Comparison of ENCODE assay signal across 27 cellular contexts in the genomic region with DNA sequence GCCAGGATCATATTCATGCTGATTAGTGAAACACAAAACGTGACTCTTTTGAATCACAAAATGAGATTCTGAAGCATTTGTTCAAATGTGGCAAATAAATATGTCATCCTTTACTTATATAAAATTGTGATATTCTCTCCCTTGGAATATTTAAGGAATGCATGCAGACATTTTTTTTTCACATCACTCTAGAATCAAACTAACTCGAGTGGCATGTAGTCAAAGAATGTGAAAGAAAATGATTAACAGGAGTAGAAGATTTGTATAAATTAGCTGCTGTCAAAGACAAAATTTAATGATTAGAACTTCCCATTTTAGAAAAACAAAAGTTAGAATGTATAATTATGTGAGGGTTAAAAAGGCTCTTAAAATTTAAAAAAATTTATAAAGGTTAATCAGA.
"Had no signal": no experiment of that assay in that cellular context is flagged by ENCODE, and none has a peak within 500 bp of the region (broad histone marks: within the 10 kb centered on the region; RNA-seq: fewer than 3 reads in every experiment).

No MANE protein-coding gene starts in this region.

- FAIRE-seq: keratinocyte had no signal

- ATAC-seq: left cardiac atrium; left lung; lower lobe of right lung; naive thymus-derived CD8-positive, alpha-beta T cell; psoas muscle; right lobe of liver; stimulated activated memory B cell treated with anti-CD40 and anti-IgM and Interleukin-4, amounts not matched to agents 10 μg/mL and 1 μg/mL and 100 μg/mL, for 72 hours; stimulated activated naive CD8-positive, alpha-beta T cell treated with anti-CD3 and anti-CD28 coated beads, Interleukin-15, Interleukin-2, amounts not matched to agents 100 U/mL and 50 U/mL, for 24 hours had no signal

- H3K27ac Mint-ChIP-seq: naive thymus-derived CD8-positive, alpha-beta T cell; stimulated activated memory B cell treated with anti-CD40 and anti-IgM and Interleukin-4, amounts not matched to agents 10 μg/mL and 1 μg/mL and 100 μg/mL, for 72 hours had no signal

- H3K9me3 Mint-ChIP-seq: stimulated activated memory B cell treated with anti-CD40 and anti-IgM and Interleukin-4, amounts not matched to agents 10 μg/mL and 1 μg/mL and 100 μg/mL, for 72 hours had no signal

- H3K4me3 Mint-ChIP-seq: naive thymus-derived CD8-positive, alpha-beta T cell; stimulated activated memory B cell treated with anti-CD40 and anti-IgM and Interleukin-4, amounts not matched to agents 10 μg/mL and 1 μg/mL and 100 μg/mL, for 72 hours had no signal

- H3K36me3 ChIP-seq: left lung, lower lobe of right lung, ovary, right atrium auricular region, right lobe of liver, stomach, thyroid gland, transverse colon, upper lobe of left lung, vagina had no signal

- H3K9me3 ChIP-seq: left lung, lower lobe of right lung, ovary, psoas muscle, right atrium auricular region, right lobe of liver, stomach, testis, thyroid gland, transverse colon, upper lobe of left lung, vagina had no signal

- H3K27me3 Mint-ChIP-seq: naive thymus-derived CD8-positive, alpha-beta T cell; stimulated activated memory B cell treated with anti-CD40 and anti-IgM and Interleukin-4, amounts not matched to agents 10 μg/mL and 1 μg/mL and 100 μg/mL, for 72 hours had no signal

- H3K4me3 ChIP-seq: left lung, lower lobe of right lung, ovary, psoas muscle, right atrium auricular region, right lobe of liver, smooth muscle cell, stomach, testis, thyroid gland, transverse colon, upper lobe of left lung, vagina had no signal

- H3K36me3 Mint-ChIP-seq: naive thymus-derived CD8-positive, alpha-beta T cell; stimulated activated memory B cell treated with anti-CD40 and anti-IgM and Interleukin-4, amounts not matched to agents 10 μg/mL and 1 μg/mL and 100 μg/mL, for 72 hours had no signal

- H3K4me1 Mint-ChIP-seq: naive thymus-derived CD8-positive, alpha-beta T cell; stimulated activated memory B cell treated with anti-CD40 and anti-IgM and Interleukin-4, amounts not matched to agents 10 μg/mL and 1 μg/mL and 100 μg/mL, for 72 hours had no signal

- DNase-seq: head of caudate nucleus; hippocampal formation; left cardiac atrium; left lung; lower lobe of right lung; mammary epithelial cell; mesenchymal stem cell; naive thymus-derived CD8-positive, alpha-beta T cell; ovary; posterior cingulate gyrus; psoas muscle; right lobe of liver; stimulated activated CD4-positive, alpha-beta T cell treated with anti-CD3 and anti-CD28 coated beads, Interleukin-1b, Interleukin-23, amount 100 ng/mL, for 48 hours; stimulated activated CD4-positive, alpha-beta T cell treated with anti-CD3 and anti-CD28 coated beads, Interleukin-2, amount 100 ng/mL, for 48 hours; stimulated activated CD4-positive, alpha-beta T cell treated with anti-CD3 and anti-CD28 coated beads, Interleukin-4, amount 100 ng/mL, for 4 hours; stimulated activated CD8-positive, alpha-beta memory T cell treated with anti-CD3 and anti-CD28 coated beads, Interleukin-4, amount 100 ng/mL, for 48 hours; stimulated activated naive CD8-positive, alpha-beta T cell treated with anti-CD3 and anti-CD28 coated beads, Interleukin-15, Interleukin-2, amounts not matched to agents 100 U/mL and 50 U/mL, for 24 hours; stomach; testis; thyroid gland; transverse colon; upper lobe of left lung had no signal

- H3K27ac ChIP-seq: left lung, lower lobe of right lung, ovary, psoas muscle, right atrium auricular region, right lobe of liver, stomach, testis, thyroid gland, transverse colon, upper lobe of left lung, vagina had no signal

- H3K4me1 ChIP-seq: left lung, lower lobe of right lung, psoas muscle, right atrium auricular region, right lobe of liver, stomach, testis, transverse colon, upper lobe of left lung, vagina had no signal

- H3K27me3 ChIP-seq: left lung, ovary, right atrium auricular region, right lobe of liver, stomach, testis, thyroid gland, transverse colon, upper lobe of left lung, vagina had no signal
